7 cellular contexts compared by ENCODE assay signal in genomic region chr19:14379666-14380065, GRCh38. TPM values are rescaled to one million over a fixed set of nuclear protein-coding genes. Genes with fewer than 3 reads are reported as not detected.
DNase-seq lines count a peak whose midpoint lies in the region; ATAC-seq and TF ChIP-seq lines count a peak whose summit lies in the region.
"Not testable (repeated sequence)": the region's sequence is repeated elsewhere in the genome, so short reads cannot be mapped to it uniquely, and the experiment has no call there.

No MANE protein-coding gene starts in this region.

- H3K36me3 Mint-ChIP-seq in CD8-positive, alpha-beta memory T cell = peaks cover 2 to 27% (median 6%) of the 10 kb centered on the region in 3 donors
- H3K36me3 Mint-ChIP-seq in activated CD4-positive, alpha-beta T cell treated with anti-CD3 and anti-CD28 coated beads for 36 hours (ENCODE audit: low read depth) = peaks cover 25% of the 10 kb centered on the region
- peaks cover 28% of the 10 kb centered on the region for H3K36me3 Mint-ChIP-seq in activated naive CD4-positive, alpha-beta T cell treated with anti-CD3 and anti-CD28 coated beads for 36 hours (ENCODE audit: low read depth)
- not testable (repeated sequence) for H3K36me3 Mint-ChIP-seq in natural killer cell treated with Interleukin-12 subunit alpha and Interleukin-12 subunit beta and Interleukin-15 and Interleukin-18, amount 100 ng/mL, for 72 hours

- not testable (repeated sequence) for DNase-seq in CD8-positive, alpha-beta memory T cell; activated CD4-positive, alpha-beta T cell treated with anti-CD3 and anti-CD28 coated beads for 36 hours; activated naive CD4-positive, alpha-beta T cell treated with anti-CD3 and anti-CD28 coated beads for 36 hours; colonic mucosa; left ventricle myocardium inferior; natural killer cell treated with Interleukin-12 subunit alpha and Interleukin-12 subunit beta and Interleukin-15 and Interleukin-18, amount 100 ng/mL, for 72 hours (ENCODE audit: low spot score); stimulated activated naive CD8-positive, alpha-beta T cell treated with anti-CD3 and anti-CD28 coated beads, Interleukin-15, amount 100 ng/mL, for 72 hours

- peaks cover 46 to 67% (median 48%) of the 10 kb centered on the region in 3 donors for H3K4me1 Mint-ChIP-seq in CD8-positive, alpha-beta memory T cell
- H3K4me1 Mint-ChIP-seq in activated CD4-positive, alpha-beta T cell treated with anti-CD3 and anti-CD28 coated beads for 36 hours = peaks cover 43% of the 10 kb centered on the region
- H3K4me1 Mint-ChIP-seq in activated naive CD4-positive, alpha-beta T cell treated with anti-CD3 and anti-CD28 coated beads for 36 hours (ENCODE audit: low read depth) = peaks cover 40% of the 10 kb centered on the region
- peaks cover 33 to 45% of the 10 kb centered on the region in 2 donors for H3K4me1 Mint-ChIP-seq in natural killer cell treated with Interleukin-12 subunit alpha and Interleukin-12 subunit beta and Interleukin-15 and Interleukin-18, amount 100 ng/mL, for 72 hours (ENCODE audit: low read depth in 2 of 2)
- H3K4me1 Mint-ChIP-seq in stimulated activated naive CD8-positive, alpha-beta T cell treated with anti-CD3 and anti-CD28 coated beads, Interleukin-15, amount 100 ng/mL, for 72 hours = peaks cover 61% of the 10 kb centered on the region

- CTCF ChIA-PET in CD8-positive, alpha-beta memory T cell (lab: Charles Lee) = interaction anchor here (1.3 to 12.8 kb wide), 6 partner anchors 15 to 243 kb away, joined by 3 to 186 read pairs (median 22); partner anchors contain the start of gene ASF1B
- CTCF ChIA-PET in activated CD4-positive, alpha-beta T cell treated with anti-CD3 and anti-CD28 coated beads for 36 hours (lab: Charles Lee) = interaction anchor here (0.6 to 4.2 kb wide), 7 partner anchors 10 to 243 kb away, joined by 4 to 24 read pairs (median 5); partner anchors contain the start of gene ASF1B
- CTCF ChIA-PET in activated naive CD4-positive, alpha-beta T cell treated with anti-CD3 and anti-CD28 coated beads for 36 hours (lab: Charles Lee) = interaction anchor here (0.6 to 5.6 kb wide), 5 partner anchors 10 to 24 kb away, joined by 3 to 38 read pairs (median 6); no protein-coding TSS in a partner anchor

- POLR2A ChIA-PET in CD8-positive, alpha-beta memory T cell (lab: Charles Lee) = interaction anchor here (0.6 to 7.0 kb wide), 3 partner anchors 10 to 26 kb away, joined by 4 to 103 read pairs (median 46); no protein-coding TSS in a partner anchor
- POLR2A ChIA-PET in activated CD4-positive, alpha-beta T cell treated with anti-CD3 and anti-CD28 coated beads for 36 hours (lab: Charles Lee) = interaction anchor here (0.6 to 6.5 kb wide), 6 partner anchors 10 to 37 kb away, joined by 3 to 96 read pairs (median 7); no protein-coding TSS in a partner anchor

- TF ChIP-seq CTCF in colonic mucosa (IDR thresholded peaks at IDR 0.05); left ventricle myocardium inferior (IDR thresholded peaks at IDR 0.05; ENCODE audit: borderline replicate concordance): not testable (repeated sequence)

- H3K4me3 Mint-ChIP-seq in CD8-positive, alpha-beta memory T cell = peak overlapping the region in 6 of 7 donors; percentile 55 to 100 (median 87)
- not testable (repeated sequence) for H3K4me3 Mint-ChIP-seq in activated CD4-positive, alpha-beta T cell treated with anti-CD3 and anti-CD28 coated beads for 36 hours; activated naive CD4-positive, alpha-beta T cell treated with anti-CD3 and anti-CD28 coated beads for 36 hours; natural killer cell treated with Interleukin-12 subunit alpha and Interleukin-12 subunit beta and Interleukin-15 and Interleukin-18, amount 100 ng/mL, for 72 hours
- H3K4me3 Mint-ChIP-seq in stimulated activated naive CD8-positive, alpha-beta T cell treated with anti-CD3 and anti-CD28 coated beads, Interleukin-15, amount 100 ng/mL, for 72 hours = peak overlapping the region; percentile 15 to 91

- intact Hi-C loops in activated CD4-positive, alpha-beta T cell treated with anti-CD3 and anti-CD28 coated beads for 36 hours (cut with DNase I, micrococcal nuclease) = loop anchor here (2.0 to 10.0 kb wide), 6 partner anchors 39 to 1695 kb away; partner anchors contain the start of genes DDX39A (in 1 of the 2), JUNB (in 1 of the 2), RASAL3 (in 1 of the 2) and RFX1 (in 1 of the 2)
- intact Hi-C loops in activated naive CD4-positive, alpha-beta T cell treated with anti-CD3 and anti-CD28 coated beads for 36 hours (cut with micrococcal nuclease) = loop anchor here (5.0 to 10.0 kb wide), 4 partner anchors 143 to 1695 kb away; partner anchors contain the start of genes IER2, STX10 and TPM4
- intact Hi-C loops in colonic mucosa (cut with DNase I); left ventricle myocardium inferior (cut with micrococcal nuclease): not testable (repeated sequence)

- ATAC-seq in activated CD4-positive, alpha-beta T cell treated with anti-CD3 and anti-CD28 coated beads for 36 hours; natural killer cell treated with Interleukin-12 subunit alpha and Interleukin-12 subunit beta and Interleukin-15 and Interleukin-18, amount 100 ng/mL, for 72 hours; stimulated activated naive CD8-positive, alpha-beta T cell treated with anti-CD3 and anti-CD28 coated beads, Interleukin-15, amount 100 ng/mL, for 72 hours: not testable (repeated sequence)

- not testable (repeated sequence) for H3K9me3 Mint-ChIP-seq in CD8-positive, alpha-beta memory T cell; activated CD4-positive, alpha-beta T cell treated with anti-CD3 and anti-CD28 coated beads for 36 hours (ENCODE audit: low read depth); activated naive CD4-positive, alpha-beta T cell treated with anti-CD3 and anti-CD28 coated beads for 36 hours; natural killer cell treated with Interleukin-12 subunit alpha and Interleukin-12 subunit beta and Interleukin-15 and Interleukin-18, amount 100 ng/mL, for 72 hours; stimulated activated naive CD8-positive, alpha-beta T cell treated with anti-CD3 and anti-CD28 coated beads, Interleukin-15, amount 100 ng/mL, for 72 hours

- H3K27me3 Mint-ChIP-seq in CD8-positive, alpha-beta memory T cell = peaks cover 0 to 15% of the 10 kb centered on the region in 2 donors
- H3K27me3 Mint-ChIP-seq in activated CD4-positive, alpha-beta T cell treated with anti-CD3 and anti-CD28 coated beads for 36 hours; activated naive CD4-positive, alpha-beta T cell treated with anti-CD3 and anti-CD28 coated beads for 36 hours (ENCODE audit: low read depth); natural killer cell treated with Interleukin-12 subunit alpha and Interleukin-12 subunit beta and Interleukin-15 and Interleukin-18, amount 100 ng/mL, for 72 hours; stimulated activated naive CD8-positive, alpha-beta T cell treated with anti-CD3 and anti-CD28 coated beads, Interleukin-15, amount 100 ng/mL, for 72 hours: not testable (repeated sequence)

- peak overlapping the region; percentile 59 to 99 (median 95) for H3K27ac Mint-ChIP-seq in CD8-positive, alpha-beta memory T cell
- H3K27ac Mint-ChIP-seq in activated CD4-positive, alpha-beta T cell treated with anti-CD3 and anti-CD28 coated beads for 36 hours = peak overlapping the region; percentile 96
- H3K27ac Mint-ChIP-seq in activated naive CD4-positive, alpha-beta T cell treated with anti-CD3 and anti-CD28 coated beads for 36 hours = peak overlapping the region; percentile 100
- H3K27ac Mint-ChIP-seq in natural killer cell treated with Interleukin-12 subunit alpha and Interleukin-12 subunit beta and Interleukin-15 and Interleukin-18, amount 100 ng/mL, for 72 hours = peak overlapping the region; percentile 97
- H3K27ac Mint-ChIP-seq in stimulated activated naive CD8-positive, alpha-beta T cell treated with anti-CD3 and anti-CD28 coated beads, Interleukin-15, amount 100 ng/mL, for 72 hours = not testable (repeated sequence)

- peaks cover 37% of the 10 kb centered on the region for H3K4me1 ChIP-seq in CD8-positive, alpha-beta memory T cell (ENCODE audit: insufficient read depth, low read length)
- H3K4me1 ChIP-seq in colonic mucosa = peaks cover 21% of the 10 kb centered on the region
- peaks cover 81% of the 10 kb centered on the region for H3K4me1 ChIP-seq in left ventricle myocardium inferior

- not testable (repeated sequence) for H3K9ac ChIP-seq in colonic mucosa (ENCODE audit: low read depth in 2 of 2, low read length in 2 of 2)

- not testable (repeated sequence) for H3K27me3 ChIP-seq in CD8-positive, alpha-beta memory T cell (ENCODE audit: insufficient read depth, low read length, poor library complexity, severe bottlenecking); colonic mucosa; left ventricle myocardium inferior (ENCODE audit: low read depth)

- not testable (repeated sequence) for H3K9me3 ChIP-seq in CD8-positive, alpha-beta memory T cell (ENCODE audit: low read length); colonic mucosa; left ventricle myocardium inferior (replicated peaks)

- not testable (repeated sequence) for H3K4me3 ChIP-seq in CD8-positive, alpha-beta memory T cell (ENCODE audit: low read length); colonic mucosa; left ventricle myocardium inferior

- H3K27ac ChIP-seq in CD8-positive, alpha-beta memory T cell (ENCODE audit: low read depth, low read length) = peak overlapping the region; percentile 99
- H3K27ac ChIP-seq in colonic mucosa = peak overlapping the region; percentile 92
- peak overlapping the region; percentile 92 for H3K27ac ChIP-seq in left ventricle myocardium inferior (replicated peaks)

- not testable (repeated sequence) for H3K36me3 ChIP-seq in CD8-positive, alpha-beta memory T cell (ENCODE audit: insufficient read depth, low read length); colonic mucosa; left ventricle myocardium inferior

RNA-seq across cellular contexts. Expression of gene ADGRE5, which starts 1.6 kb away (rescaled TPM):
- total RNA-seq in CD8-positive, alpha-beta memory T cell = 100 to 1,000 TPM; 231 to 233 TPM
- polyA plus RNA-seq in CD8-positive, alpha-beta memory T cell = 311 TPM
- total RNA-seq in activated CD4-positive, alpha-beta T cell treated with anti-CD3 and anti-CD28 coated beads for 36 hours = 100 to 1,000 TPM; 207 to 232 TPM
- total RNA-seq in activated naive CD4-positive, alpha-beta T cell treated with anti-CD3 and anti-CD28 coated beads for 36 hours = 100 to 1,000 TPM; 173 to 187 TPM
- total RNA-seq in colonic mucosa = 100 to 1,000 TPM; 133 to 175 TPM
- 32.7 TPM for total RNA-seq in left ventricle myocardium inferior
- total RNA-seq in natural killer cell treated with Interleukin-12 subunit alpha and Interleukin-12 subunit beta and Interleukin-15 and Interleukin-18, amount 100 ng/mL, for 72 hours = 100 to 1,000 TPM; 348 to 798 TPM

RNA-seq across cellular contexts. Expression of gene DDX39A, which starts 39.5 kb away (rescaled TPM):
- total RNA-seq in CD8-positive, alpha-beta memory T cell = 100 to 1,000 TPM; 298 to 302 TPM
- polyA plus RNA-seq in CD8-positive, alpha-beta memory T cell = 110 TPM
- total RNA-seq in activated CD4-positive, alpha-beta T cell treated with anti-CD3 and anti-CD28 coated beads for 36 hours = 100 to 1,000 TPM; 168 to 185 TPM
- total RNA-seq in activated naive CD4-positive, alpha-beta T cell treated with anti-CD3 and anti-CD28 coated beads for 36 hours = 100 to 1,000 TPM; 219 to 227 TPM
- total RNA-seq in colonic mucosa (100 to 1,000 TPM in 1 of 2 donors, 10 to 100 TPM in 1; 55.2 to 160 TPM), left ventricle myocardium inferior (33.4 TPM)
- total RNA-seq in natural killer cell treated with Interleukin-12 subunit alpha and Interleukin-12 subunit beta and Interleukin-15 and Interleukin-18, amount 100 ng/mL, for 72 hours = 100 to 1,000 TPM; 225 to 449 TPM

RNA-seq across cellular contexts. Expression of gene PKN1, which starts 53.4 kb away (rescaled TPM):
- 100 to 1,000 TPM; 177 to 205 TPM for total RNA-seq in CD8-positive, alpha-beta memory T cell
- 86.6 TPM for polyA plus RNA-seq in CD8-positive, alpha-beta memory T cell
- total RNA-seq in activated CD4-positive, alpha-beta T cell treated with anti-CD3 and anti-CD28 coated beads for 36 hours = 100 to 1,000 TPM; 173 to 176 TPM
- total RNA-seq in activated naive CD4-positive, alpha-beta T cell treated with anti-CD3 and anti-CD28 coated beads for 36 hours = 100 to 1,000 TPM; 159 to 164 TPM
- 10 to 100 TPM; 35.9 to 37.5 TPM for total RNA-seq in colonic mucosa
- 129 TPM for total RNA-seq in left ventricle myocardium inferior
- 100 to 1,000 TPM; 140 to 160 TPM for total RNA-seq in natural killer cell treated with Interleukin-12 subunit alpha and Interleukin-12 subunit beta and Interleukin-15 and Interleukin-18, amount 100 ng/mL, for 72 hours
